ENCODE assay signal across 27 cellular contexts in the genomic region with DNA sequence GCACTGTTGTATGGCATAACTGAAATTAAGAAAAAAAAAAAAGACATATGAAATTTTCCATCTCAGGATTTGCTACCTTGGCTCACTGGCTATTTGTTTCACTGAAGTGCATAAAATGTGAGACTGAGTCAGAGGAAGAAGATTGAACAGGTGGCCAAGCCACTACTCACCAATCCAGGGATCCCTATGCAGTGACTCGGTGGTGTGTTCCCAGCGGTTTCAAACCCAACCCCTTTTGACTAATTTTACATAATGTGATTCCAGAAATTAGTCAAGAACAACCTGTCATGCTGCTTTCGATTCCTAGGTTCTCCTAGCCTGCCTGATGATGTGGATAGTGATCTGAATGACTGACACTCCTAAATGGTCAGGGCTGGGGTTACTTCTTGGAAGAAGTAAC.
"Had no signal": no experiment of that assay in that cellular context is flagged by ENCODE, and none has a peak within 500 bp of the region (broad histone marks: within the 10 kb centered on the region; RNA-seq: fewer than 3 reads in every experiment).

No MANE protein-coding gene starts in this region.

- FAIRE-seq: small intestine had no signal

- H3K27me3 Mint-ChIP-seq: activated naive CD4-positive, alpha-beta T cell treated with anti-CD3 and anti-CD28 coated beads, Interleukin-2, amount 50 U/mL, for 24 hours; dendritic cell treated with granulocyte-macrophage colony-stimulating factor and Interleukin-4, amounts not matched to agents 40 ng/mL and 50 ng/mL, for 4 days; progenitor cell of endocrine pancreas; stimulated activated memory B cell treated with anti-CD40 and anti-IgM and Interleukin-4, amounts not matched to agents 10 μg/mL and 1 μg/mL and 100 μg/mL, for 72 hours; stimulated activated naive CD8-positive, alpha-beta T cell treated with anti-CD3 and anti-CD28 coated beads, Interleukin-15, amount 100 ng/mL, for 72 hours; T-cell had no signal

- H3K9me3 Mint-ChIP-seq: activated naive CD4-positive, alpha-beta T cell treated with anti-CD3 and anti-CD28 coated beads, Interleukin-2, amount 50 U/mL, for 24 hours; central memory CD8-positive, alpha-beta T cell; dendritic cell treated with granulocyte-macrophage colony-stimulating factor and Interleukin-4, amounts not matched to agents 40 ng/mL and 50 ng/mL, for 4 days; endodermal cell; mesothelial cell of epicardium; stimulated activated memory B cell treated with anti-CD40 and anti-IgM and Interleukin-4, amounts not matched to agents 10 μg/mL and 1 μg/mL and 100 μg/mL, for 72 hours; stimulated activated naive CD8-positive, alpha-beta T cell treated with anti-CD3 and anti-CD28 coated beads, Interleukin-15, amount 100 ng/mL, for 72 hours; T-cell; T-helper 2 cell treated with Interferon-gamma antibody and Interleukin-4, amounts not matched to agents 5 μg/mL and 100 μg/mL, for 36 hours had no signal

- ATAC-seq: gastroesophageal sphincter; left cardiac atrium; naive thymus-derived CD4-positive, alpha-beta T cell; sciatic nerve; stimulated activated memory B cell treated with anti-CD40 and anti-IgM and Interleukin-4, amounts not matched to agents 10 μg/mL and 1 μg/mL and 100 μg/mL, for 72 hours; stimulated activated naive CD8-positive, alpha-beta T cell treated with anti-CD3 and anti-CD28 coated beads, Interleukin-15, amount 100 ng/mL, for 72 hours; T-cell had no signal

- H3K27ac ChIP-seq: breast epithelium, gastroesophageal sphincter, hepatocyte, ovary, upper lobe of left lung had no signal

- H3K36me3 Mint-ChIP-seq: activated naive CD4-positive, alpha-beta T cell treated with anti-CD3 and anti-CD28 coated beads, Interleukin-2, amount 50 U/mL, for 24 hours; mesothelial cell of epicardium; naive thymus-derived CD4-positive, alpha-beta T cell; T-cell had no signal

- DNase-seq: activated CD4-positive, alpha-beta T cell treated with anti-CD3 and anti-CD28 coated beads for 4 hours; activated CD4-positive, alpha-beta T cell treated with anti-CD3 and anti-CD28 coated beads, Interleukin-2, amount 50 U/mL, for 4 hours; activated effector memory CD4-positive, alpha-beta T cell treated with anti-CD3 and anti-CD28 coated beads, Interleukin-2, amount 50 U/mL, for 16 hours; activated T-cell treated with anti-CD3 and anti-CD28 coated beads for 4 hours; endodermal cell; islet precursor cell; left cardiac atrium; naive thymus-derived CD4-positive, alpha-beta T cell; ovary; retina; small intestine; stimulated activated CD4-positive, alpha-beta T cell treated with anti-CD3 and anti-CD28 coated beads, Interleukin-4, amount 100 ng/mL, for 24 hours; stimulated activated naive CD8-positive, alpha-beta T cell treated with anti-CD3 and anti-CD28 coated beads, Interleukin-15, amount 100 ng/mL, for 72 hours; substantia nigra; T-cell; upper lobe of left lung had no signal

- H3K79me2 ChIP-seq: hepatocyte had no signal

- H3K4me3 ChIP-seq: breast epithelium, gastroesophageal sphincter, hepatocyte, ovary, upper lobe of left lung had no signal

- H3K4me1 Mint-ChIP-seq: activated naive CD4-positive, alpha-beta T cell treated with anti-CD3 and anti-CD28 coated beads, Interleukin-2, amount 50 U/mL, for 24 hours; central memory CD8-positive, alpha-beta T cell; endodermal cell; naive thymus-derived CD4-positive, alpha-beta T cell; stimulated activated memory B cell treated with anti-CD40 and anti-IgM and Interleukin-4, amounts not matched to agents 10 μg/mL and 1 μg/mL and 100 μg/mL, for 72 hours; stimulated activated naive CD8-positive, alpha-beta T cell treated with anti-CD3 and anti-CD28 coated beads, Interleukin-15, amount 100 ng/mL, for 72 hours; T-cell had no signal

- H2AFZ ChIP-seq: hepatocyte had no signal

- H3K4me3 Mint-ChIP-seq: activated naive CD4-positive, alpha-beta T cell treated with anti-CD3 and anti-CD28 coated beads, Interleukin-2, amount 50 U/mL, for 24 hours; central memory CD8-positive, alpha-beta T cell; dendritic cell treated with granulocyte-macrophage colony-stimulating factor and Interleukin-4, amounts not matched to agents 40 ng/mL and 50 ng/mL, for 4 days; endodermal cell; mesothelial cell of epicardium; naive thymus-derived CD4-positive, alpha-beta T cell; stimulated activated memory B cell treated with anti-CD40 and anti-IgM and Interleukin-4, amounts not matched to agents 10 μg/mL and 1 μg/mL and 100 μg/mL, for 72 hours; stimulated activated naive CD8-positive, alpha-beta T cell treated with anti-CD3 and anti-CD28 coated beads, Interleukin-15, amount 100 ng/mL, for 72 hours; T-cell; T-helper 2 cell treated with Interferon-gamma antibody and Interleukin-4, amounts not matched to agents 5 μg/mL and 100 μg/mL, for 36 hours had no signal

- H3K27me3 ChIP-seq: breast epithelium, gastroesophageal sphincter, hepatocyte, ovary, upper lobe of left lung had no signal

- H3K4me1 ChIP-seq: breast epithelium, gastroesophageal sphincter, upper lobe of left lung had no signal

- H3K27ac Mint-ChIP-seq: activated naive CD4-positive, alpha-beta T cell treated with anti-CD3 and anti-CD28 coated beads, Interleukin-2, amount 50 U/mL, for 24 hours; dendritic cell treated with granulocyte-macrophage colony-stimulating factor and Interleukin-4, amounts not matched to agents 40 ng/mL and 50 ng/mL, for 4 days; endodermal cell; mesothelial cell of epicardium; naive thymus-derived CD4-positive, alpha-beta T cell; progenitor cell of endocrine pancreas; stimulated activated memory B cell treated with anti-CD40 and anti-IgM and Interleukin-4, amounts not matched to agents 10 μg/mL and 1 μg/mL and 100 μg/mL, for 72 hours; stimulated activated naive CD8-positive, alpha-beta T cell treated with anti-CD3 and anti-CD28 coated beads, Interleukin-15, amount 100 ng/mL, for 72 hours; T-cell; T-helper 2 cell treated with Interferon-gamma antibody and Interleukin-4, amounts not matched to agents 5 μg/mL and 100 μg/mL, for 36 hours had no signal

- H3K9me3 ChIP-seq: breast epithelium, gastroesophageal sphincter, ovary, upper lobe of left lung had no signal

- H3K36me3 ChIP-seq: breast epithelium, gastroesophageal sphincter, ovary, upper lobe of left lung had no signal

- H3K4me2 ChIP-seq: hepatocyte had no signal
